ENCODE assay signal across 15 cellular contexts in the genomic region with DNA sequence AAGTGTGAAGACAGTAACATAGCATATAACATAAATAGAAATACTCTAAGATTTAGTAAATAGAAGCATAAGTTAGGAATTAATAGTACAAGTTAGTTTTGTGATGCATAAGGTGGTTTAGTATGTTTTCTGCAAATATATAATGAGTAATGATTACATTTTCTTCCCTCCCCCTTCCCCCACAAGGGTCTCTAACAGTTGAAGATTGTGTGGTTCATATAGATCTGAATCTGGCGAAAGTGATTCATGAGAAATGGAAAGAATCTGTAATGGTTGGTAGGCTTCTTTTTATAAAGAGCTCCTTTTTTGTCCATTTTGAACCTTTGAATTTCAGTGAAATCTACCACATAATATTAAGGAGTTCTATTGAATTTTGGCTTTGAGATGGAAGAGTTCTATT.
DNase-seq lines count a peak whose midpoint lies in the region; ATAC-seq and FAIRE-seq lines count a peak whose summit lies in the region.
"Had no signal": no experiment of that assay in that cellular context is flagged by ENCODE, and none has a peak within 500 bp of the region (broad histone marks: within the 10 kb centered on the region; RNA-seq: fewer than 3 reads in every experiment).

No MANE protein-coding gene starts in this region.

- intact Hi-C loops in activated T-helper 2 cell treated with anti-CD3 and anti-CD28 coated beads, Interferon-gamma antibody, Interleukin-2, Interleukin-4, amounts not matched to agents 10 μg/mL and 5 μg/mL and 100 μg/mL, durations not matched to agents 14 hours and 24 hours and 36 hours (cut with micrococcal nuclease) = loop anchor here (5.0 kb wide), 1 partner anchor 66 kb away; a partner anchor contains a TSS

- H3K9me3 Mint-ChIP-seq in activated T-cell treated with anti-CD3 and anti-CD28 coated beads, Interleukin-2, amount 50 U/mL, for 72 hours = no peaks in the 10 kb centered on the region
- no peaks in the 10 kb centered on the region for H3K9me3 Mint-ChIP-seq in activated T-helper 2 cell treated with anti-CD3 and anti-CD28 coated beads, Interferon-gamma antibody, Interleukin-2, Interleukin-4, amounts not matched to agents 10 μg/mL and 5 μg/mL and 100 μg/mL, durations not matched to agents 14 hours and 24 hours and 36 hours
- no peaks in the 10 kb centered on the region for H3K9me3 Mint-ChIP-seq in stimulated activated naive CD8-positive, alpha-beta T cell treated with anti-CD3 and anti-CD28 coated beads, Interleukin-15, Interleukin-2, amounts not matched to agents 100 ng/mL and 50 ng/mL, for 24 hours
- H3K9me3 Mint-ChIP-seq: H9 had no signal

- no peaks in the 10 kb centered on the region for H3K27me3 Mint-ChIP-seq in activated T-cell treated with anti-CD3 and anti-CD28 coated beads, Interleukin-2, amount 50 U/mL, for 72 hours (ENCODE audit: low read depth)
- no peaks in the 10 kb centered on the region for H3K27me3 Mint-ChIP-seq in activated T-helper 2 cell treated with anti-CD3 and anti-CD28 coated beads, Interferon-gamma antibody, Interleukin-2, Interleukin-4, amounts not matched to agents 10 μg/mL and 5 μg/mL and 100 μg/mL, durations not matched to agents 14 hours and 24 hours and 36 hours (ENCODE audit: low read depth)
- H3K27me3 Mint-ChIP-seq in stimulated activated naive CD8-positive, alpha-beta T cell treated with anti-CD3 and anti-CD28 coated beads, Interleukin-15, Interleukin-2, amounts not matched to agents 100 ng/mL and 50 ng/mL, for 24 hours = no peaks in the 10 kb centered on the region

- H3K4me1 Mint-ChIP-seq in activated T-cell treated with anti-CD3 and anti-CD28 coated beads, Interleukin-2, amount 50 U/mL, for 72 hours (ENCODE audit: low read depth) = peaks cover 41% of the 10 kb centered on the region
- H3K4me1 Mint-ChIP-seq in activated T-helper 2 cell treated with anti-CD3 and anti-CD28 coated beads, Interferon-gamma antibody, Interleukin-2, Interleukin-4, amounts not matched to agents 10 μg/mL and 5 μg/mL and 100 μg/mL, durations not matched to agents 14 hours and 24 hours and 36 hours (ENCODE audit: low read depth) = peaks cover 38% of the 10 kb centered on the region
- H3K4me1 Mint-ChIP-seq in stimulated activated naive CD8-positive, alpha-beta T cell treated with anti-CD3 and anti-CD28 coated beads, Interleukin-15, Interleukin-2, amounts not matched to agents 100 ng/mL and 50 ng/mL, for 24 hours (ENCODE audit: low read depth) = peaks cover 49% of the 10 kb centered on the region

- peak; percentile 42 for FAIRE-seq in GM19239 (lab: Jason Lieb, UNC)

- peak overlapping the region; percentile 56 to 60 for H3K4me3 Mint-ChIP-seq in activated T-cell treated with anti-CD3 and anti-CD28 coated beads, Interleukin-2, amount 50 U/mL, for 72 hours
- no peak overlapping the region for H3K4me3 Mint-ChIP-seq in activated T-helper 2 cell treated with anti-CD3 and anti-CD28 coated beads, Interferon-gamma antibody, Interleukin-2, Interleukin-4, amounts not matched to agents 10 μg/mL and 5 μg/mL and 100 μg/mL, durations not matched to agents 14 hours and 24 hours and 36 hours (ENCODE audit: low read depth)
- H3K4me3 Mint-ChIP-seq in stimulated activated naive CD8-positive, alpha-beta T cell treated with anti-CD3 and anti-CD28 coated beads, Interleukin-15, Interleukin-2, amounts not matched to agents 100 ng/mL and 50 ng/mL, for 24 hours = peak overlapping the region; percentile 47
- H3K4me3 Mint-ChIP-seq: H9 had no signal

- H3K27ac Mint-ChIP-seq in activated T-cell treated with anti-CD3 and anti-CD28 coated beads, Interleukin-2, amount 50 U/mL, for 72 hours = peak overlapping the region; percentile 85
- peak overlapping the region; percentile 73 for H3K27ac Mint-ChIP-seq in activated T-helper 2 cell treated with anti-CD3 and anti-CD28 coated beads, Interferon-gamma antibody, Interleukin-2, Interleukin-4, amounts not matched to agents 10 μg/mL and 5 μg/mL and 100 μg/mL, durations not matched to agents 14 hours and 24 hours and 36 hours
- H3K27ac Mint-ChIP-seq in stimulated activated naive CD8-positive, alpha-beta T cell treated with anti-CD3 and anti-CD28 coated beads, Interleukin-15, Interleukin-2, amounts not matched to agents 100 ng/mL and 50 ng/mL, for 24 hours = peak overlapping the region; percentile 91

- no peak for DNase-seq in activated T-cell treated with anti-CD3 and anti-CD28 coated beads, Interleukin-2, amount 50 U/mL, for 72 hours
- no peak for DNase-seq in activated T-cell treated with anti-CD3 and anti-CD28 coated beads, Interleukin-2, amount 50 U/mL, for 1 hour
- DNase-seq in GM19239 (ENCODE audit: insufficient read length, low spot score) (no peak), superior temporal gyrus (ENCODE audit: extremely low spot score) (no peak)
- no peak for DNase-seq in activated T-helper 2 cell treated with anti-CD3 and anti-CD28 coated beads, Interferon-gamma antibody, Interleukin-2, Interleukin-4, amounts not matched to agents 10 μg/mL and 5 μg/mL and 100 μg/mL, durations not matched to agents 14 hours and 24 hours and 36 hours (ENCODE audit: low spot score)
- DNase-seq: BE2C, DMS153, EL, H9, NCI-H1092 treated with DMSO at 0.1 percent for 48 hours, NCI-H1694, NCI-H69, Right ventricle myocardium superior had no signal

- H3K36me3 Mint-ChIP-seq in activated T-cell treated with anti-CD3 and anti-CD28 coated beads, Interleukin-2, amount 50 U/mL, for 72 hours (ENCODE audit: insufficient read depth in 2 of 2) = peaks cover 2 to 4% of the 10 kb centered on the region in 2 donors
- peaks cover 44% of the 10 kb centered on the region for H3K36me3 Mint-ChIP-seq in activated T-helper 2 cell treated with anti-CD3 and anti-CD28 coated beads, Interferon-gamma antibody, Interleukin-2, Interleukin-4, amounts not matched to agents 10 μg/mL and 5 μg/mL and 100 μg/mL, durations not matched to agents 14 hours and 24 hours and 36 hours (ENCODE audit: low read depth)
- H3K36me3 Mint-ChIP-seq in stimulated activated naive CD8-positive, alpha-beta T cell treated with anti-CD3 and anti-CD28 coated beads, Interleukin-15, Interleukin-2, amounts not matched to agents 100 ng/mL and 50 ng/mL, for 24 hours (ENCODE audit: low read depth) = peaks cover 30% of the 10 kb centered on the region

- peak; percentile 62 to 72 for ATAC-seq in activated T-cell treated with anti-CD3 and anti-CD28 coated beads, Interleukin-2, amount 50 U/mL, for 72 hours (replicated peaks in 1 of 2)
- no peak for ATAC-seq in GM18517 (IDR thresholded peaks at IDR 0.05; ENCODE audit: unreplicated experiment)
